ENCODE assay signal across 10 cellular contexts in the genomic region with DNA sequence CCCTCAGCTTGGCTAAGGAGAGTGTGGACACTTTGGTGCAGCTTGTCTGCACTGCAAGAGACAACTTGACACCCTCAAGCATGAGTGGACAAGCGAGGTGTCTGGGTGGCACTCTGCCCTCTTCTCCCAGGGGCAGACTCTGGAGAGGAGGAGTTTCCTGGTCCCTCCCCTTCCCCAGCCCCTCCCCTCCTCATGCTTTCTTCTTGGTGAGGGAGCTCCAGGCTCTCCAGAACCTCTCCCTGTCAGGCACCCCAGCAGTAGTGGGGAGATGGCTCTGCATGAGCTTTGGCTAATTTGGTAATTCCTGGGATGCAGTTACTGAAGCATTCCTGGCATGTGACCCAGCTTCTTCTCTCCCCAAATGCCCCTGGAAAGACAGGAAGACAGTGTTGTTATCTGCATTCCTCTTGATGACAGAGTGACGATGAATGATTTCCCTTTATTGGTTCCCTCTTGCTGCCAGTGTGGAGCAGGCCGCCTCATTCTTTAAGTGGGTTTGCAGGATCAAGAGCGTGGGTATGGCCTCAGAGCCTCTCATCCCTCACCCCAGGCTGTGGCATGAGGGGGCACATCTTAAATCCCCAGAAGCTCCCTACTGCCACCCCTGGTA.
DNase-seq lines count a peak whose midpoint lies in the region; ATAC-seq, FAIRE-seq and TF ChIP-seq lines count a peak whose summit lies in the region.
"Had no signal": no experiment of that assay in that cellular context is flagged by ENCODE, and none has a peak within 500 bp of the region (broad histone marks: within the 10 kb centered on the region; RNA-seq: fewer than 3 reads in every experiment).

No MANE protein-coding gene starts in this region.

- ATAC-seq in natural killer cell treated with Interleukin-12 subunit alpha and Interleukin-12 subunit beta and Interleukin-15 and Interleukin-18, amount 100 ng/mL, for 72 hours: no peak

- no peak for TF ChIP-seq EP300 in suprapubic skin (IDR thresholded peaks at IDR 0.05)
- TF ChIP-seq EP300 in ovary (IDR thresholded peaks at IDR 0.05): no peak

- H2AFZ ChIP-seq in keratinocyte (ENCODE audit: control insufficient read depth, low read length): peak overlapping the region; percentile 45

- no peaks in the 10 kb centered on the region for H3K27me3 ChIP-seq in keratinocyte (ENCODE audit: control insufficient read depth, extremely low read depth, insufficient read depth, low read length)
- H3K27me3 ChIP-seq in suprapubic skin: no peaks in the 10 kb centered on the region
- H3K27me3 ChIP-seq in ovary: no peaks in the 10 kb centered on the region

- peaks cover 3 to 8% of the 10 kb centered on the region in 2 experiments for H3K36me3 ChIP-seq in keratinocyte (ENCODE audit: control insufficient read depth in 2 of 2, extremely low read depth in 1 of 2, insufficient read depth in 2 of 2, low read length in 2 of 2)
- peaks cover 7% of the 10 kb centered on the region for H3K36me3 ChIP-seq in suprapubic skin
- no peaks in the 10 kb centered on the region for H3K36me3 ChIP-seq in ovary

- 58% methylated on average over 4 of the region's 4 CpGs for WGBS in suprapubic skin
- WGBS in ovary, 3 donors: 73 to 88% (median 77%) methylated on average over 4 of the region's 4 CpGs

- TF ChIP-seq POLR2A in suprapubic skin (IDR thresholded peaks at IDR 0.05) (no peak), ovary (IDR thresholded peaks at IDR 0.05) (no peak)

- H3K4me3 ChIP-seq in keratinocyte (ENCODE audit: control insufficient read depth in 2 of 3, extremely low read depth in 1 of 3, insufficient read depth in 2 of 3, low read depth in 1 of 3, low read length in 3 of 3) (no peak overlapping the region), suprapubic skin (no peak overlapping the region), ovary (no peak overlapping the region)

- H3K4me1 Mint-ChIP-seq in HFFc6 (ENCODE audit: low read depth): peaks cover 99% of the 10 kb centered on the region
- H3K4me1 Mint-ChIP-seq in brain: peaks cover 75% of the 10 kb centered on the region
- H3K4me1 Mint-ChIP-seq in natural killer cell treated with Interleukin-12 subunit alpha and Interleukin-12 subunit beta and Interleukin-15 and Interleukin-18, amount 100 ng/mL, for 72 hours (ENCODE audit: low read depth in 2 of 2): peaks cover 1 to 12% of the 10 kb centered on the region in 2 donors

- peaks cover 30% of the 10 kb centered on the region for H3K4me1 ChIP-seq in keratinocyte (ENCODE audit: control insufficient read depth, extremely low read depth, insufficient read depth, low read length)
- H3K4me1 ChIP-seq in suprapubic skin: peaks cover 65% of the 10 kb centered on the region
- H3K4me1 ChIP-seq in ovary (ENCODE audit: insufficient read depth): peaks cover 30% of the 10 kb centered on the region

- FAIRE-seq in keratinocyte (lab: Jason Lieb, UNC): peak; percentile 85
- FAIRE-seq: TTC549 had no signal

- intact Hi-C loops in ovary (cut with DNase I): no loop called here

- H3K27me3 Mint-ChIP-seq in HFFc6 (ENCODE audit: insufficient read depth) (peaks cover 4% of the 10 kb centered on the region), brain (no peaks in the 10 kb centered on the region)
- peaks cover 0 to 7% of the 10 kb centered on the region in 2 donors for H3K27me3 Mint-ChIP-seq in natural killer cell treated with Interleukin-12 subunit alpha and Interleukin-12 subunit beta and Interleukin-15 and Interleukin-18, amount 100 ng/mL, for 72 hours

- peak overlapping the region; percentile 34; the same call in 1 of the 2 replicates for H3K4me3 Mint-ChIP-seq in HFFc6
- H3K4me3 Mint-ChIP-seq in brain: no peak overlapping the region
- H3K4me3 Mint-ChIP-seq in natural killer cell treated with Interleukin-12 subunit alpha and Interleukin-12 subunit beta and Interleukin-15 and Interleukin-18, amount 100 ng/mL, for 72 hours: no peak overlapping the region

- no peaks in the 10 kb centered on the region for H3K79me2 ChIP-seq in keratinocyte (ENCODE audit: control insufficient read depth, insufficient read depth, low read length)

- H3K9ac ChIP-seq in keratinocyte (ENCODE audit: control insufficient read depth, extremely low read depth, insufficient read depth, low read length): no peak overlapping the region
- H3K9ac ChIP-seq: KMS-11 had no signal

- dilution Hi-C loops in keratinocyte (cut with MboI; ENCODE audit: extremely low pct_ligation_motif_present, low sequenced_read_pairs): no loop called here

- peak; percentile 97 for DNase-seq in HFFc6
- DNase-seq in keratinocyte (ENCODE audit: low read depth, low spot score): peak; percentile 79
- no peak for DNase-seq in suprapubic skin (ENCODE audit: low spot score in 2 of 2)
- DNase-seq in NCI-H2081 (lab: John Stamatoyannopoulos, UW): no peak
- DNase-seq in ovary: no peak
- no peak for DNase-seq in natural killer cell treated with Interleukin-12 subunit alpha and Interleukin-12 subunit beta and Interleukin-15 and Interleukin-18, amount 100 ng/mL, for 72 hours (ENCODE audit: low spot score)
- no peak for DNase-seq in SKM-1 treated with dmso at 0.1 percent for 144 hours (lab: John Stamatoyannopoulos, UW; ENCODE audit: unreplicated experiment)

- H3K9me3 ChIP-seq in keratinocyte (ENCODE audit: control insufficient read depth, low read depth, low read length) (no peaks in the 10 kb centered on the region), suprapubic skin (no peaks in the 10 kb centered on the region), ovary (no peaks in the 10 kb centered on the region)

- H3K36me3 Mint-ChIP-seq in HFFc6 (ENCODE audit: low read depth): peaks cover 25% of the 10 kb centered on the region
- peaks cover 14% of the 10 kb centered on the region for H3K36me3 Mint-ChIP-seq in brain
- peaks cover 6% of the 10 kb centered on the region for H3K36me3 Mint-ChIP-seq in natural killer cell treated with Interleukin-12 subunit alpha and Interleukin-12 subunit beta and Interleukin-15 and Interleukin-18, amount 100 ng/mL, for 72 hours

- no peaks in the 10 kb centered on the region for H4K20me1 ChIP-seq in keratinocyte (ENCODE audit: control insufficient read depth, extremely low read depth, insufficient read depth, low read length)

- H3K27ac Mint-ChIP-seq in HFFc6 (peak overlapping the region; percentile 99), brain (peak overlapping the region in 4 of 5 experiments; percentile 10 to 95 (median 82))
- H3K27ac Mint-ChIP-seq in natural killer cell treated with Interleukin-12 subunit alpha and Interleukin-12 subunit beta and Interleukin-15 and Interleukin-18, amount 100 ng/mL, for 72 hours: no peak overlapping the region

- H3K4me2 ChIP-seq in keratinocyte (ENCODE audit: control insufficient read depth, extremely low read depth, insufficient read depth, low read depth, low read length): peak overlapping the region; percentile 30
- H3K4me2 ChIP-seq: KMS-11 had no signal

- no peak for TF ChIP-seq CTCF in HFFc6 (IDR thresholded peaks at IDR 0.05)
- TF ChIP-seq CTCF in brain (conservative IDR thresholded peaks at IDR 0.05): no peak
- TF ChIP-seq CTCF in keratinocyte (optimal IDR thresholded peaks at IDR 0.05 in 1 of 3, IDR thresholded peaks at IDR 0.05 in 1 of 3, conservative IDR thresholded peaks at IDR 0.05 in 1 of 3; ENCODE audit: extremely low read depth in 1 of 3, insufficient read depth in 2 of 3, low read length in 3 of 3): no peak
- no peak for TF ChIP-seq CTCF in suprapubic skin (IDR thresholded peaks at IDR 0.05)
- TF ChIP-seq CTCF in ovary (IDR thresholded peaks at IDR 0.05): no peak

- H3K27ac ChIP-seq in keratinocyte (ENCODE audit: control insufficient read depth, insufficient read depth, low read length): no peak overlapping the region
- peak overlapping the region; percentile 47 for H3K27ac ChIP-seq in suprapubic skin
- no peak overlapping the region for H3K27ac ChIP-seq in ovary
- H3K27ac ChIP-seq: KMS-11 had no signal

- no peaks in the 10 kb centered on the region for H3K9me3 Mint-ChIP-seq in HFFc6
- H3K9me3 Mint-ChIP-seq in brain: no peaks in the 10 kb centered on the region
- H3K9me3 Mint-ChIP-seq in natural killer cell treated with Interleukin-12 subunit alpha and Interleukin-12 subunit beta and Interleukin-15 and Interleukin-18, amount 100 ng/mL, for 72 hours: no peaks in the 10 kb centered on the region

- H3K9me1 ChIP-seq in keratinocyte (ENCODE audit: control insufficient read depth, extremely low read depth, insufficient read depth, low read length): no peaks in the 10 kb centered on the region

Comparison
In these comparisons a context has a peak if more than half of its experiments do, and no peak if none do; other contexts are left out.
1. DNase-seq: peak in HFFc6 (single experiment) and keratinocyte (single experiment); none in suprapubic skin (0 of 2), NCI-H2081 (0 of 2), ovary (0 of 5), natural killer cell treated with Interleukin-12 subunit alpha and Interleukin-12 subunit beta and Interleukin-15 and Interleukin-18, amount 100 ng/mL, for 72 hours (single experiment) and SKM-1 treated with dmso at 0.1 percent for 144 hours (single experiment).
2. H3K27ac Mint-ChIP-seq: peak in HFFc6 (single experiment) and brain (4 of 5); none in natural killer cell treated with Interleukin-12 subunit alpha and Interleukin-12 subunit beta and Interleukin-15 and Interleukin-18, amount 100 ng/mL, for 72 hours (0 of 2).